In the genomic region with DNA sequence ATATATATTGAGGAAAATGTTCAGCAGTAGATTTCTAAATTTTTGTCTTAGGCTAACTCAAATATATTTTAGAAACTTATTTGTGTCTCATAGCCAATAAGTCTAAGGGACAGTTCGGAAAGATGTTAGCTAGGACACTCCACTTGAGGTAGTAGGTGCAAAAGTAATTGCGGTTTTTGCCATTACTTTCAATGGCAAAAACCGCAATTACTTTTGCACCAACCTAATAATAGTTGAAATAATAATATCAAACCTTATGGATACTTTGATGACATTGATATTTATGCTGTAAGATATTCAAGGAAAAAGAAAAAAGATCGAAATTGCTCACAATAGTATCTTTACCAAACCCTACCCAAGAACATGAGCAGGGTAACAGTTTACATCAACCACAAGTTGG, we compare ENCODE assay signal across 24 cellular contexts.
"Had no signal": no experiment of that assay in that cellular context is flagged by ENCODE, and none has a peak within 500 bp of the region (broad histone marks: within the 10 kb centered on the region; RNA-seq: fewer than 3 reads in every experiment).

No MANE protein-coding gene starts in this region.

- H3K27ac ChIP-seq: coronary artery, dorsolateral prefrontal cortex, esophagus muscularis mucosa, foreskin keratinocyte, gastroesophageal sphincter, heart left ventricle, hepatocyte, left lung, lower lobe of right lung had no signal

- FAIRE-seq: colon, endothelial cell of umbilical vein, frontal cortex, kidney had no signal

- H3K36me3 ChIP-seq: esophagus muscularis mucosa, gastroesophageal sphincter, heart left ventricle, left lung, lower lobe of right lung had no signal

- H3K4me1 ChIP-seq: esophagus muscularis mucosa, foreskin keratinocyte, gastroesophageal sphincter, heart left ventricle, left lung, lower lobe of right lung had no signal

- H3K4me2 ChIP-seq: hepatocyte had no signal

- H3K9me3 ChIP-seq: esophagus muscularis mucosa, gastroesophageal sphincter, heart left ventricle, left lung, lower lobe of right lung, mucosa of descending colon had no signal

- H2AFZ ChIP-seq: hepatocyte had no signal

- H3K4me3 ChIP-seq: coronary artery, dorsolateral prefrontal cortex, esophagus muscularis mucosa, gastroesophageal sphincter, heart left ventricle, hepatocyte, left lung, lower lobe of right lung, mucosa of descending colon had no signal

- H3K27me3 ChIP-seq: dorsolateral prefrontal cortex, esophagus muscularis mucosa, foreskin keratinocyte, gastroesophageal sphincter, heart left ventricle, hepatocyte, left lung had no signal

- DNase-seq: dermis blood vessel endothelial cell; dorsolateral prefrontal cortex; effector CD4-positive, alpha-beta T cell; effector memory CD4-positive, alpha-beta T cell; foreskin keratinocyte; heart left ventricle; hypothalamus; immature natural killer cell; islet precursor cell; kidney; kidney glomerular epithelial cell; left lung; left ventricle myocardium superior; lower lobe of right lung; mesenchymal stem cell; mucosa of descending colon; naive B cell had no signal

- ATAC-seq: foreskin keratinocyte, gastroesophageal sphincter, heart left ventricle, left lung, left ventricle myocardium superior, lower lobe of right lung, mucosa of descending colon had no signal

- H3K79me2 ChIP-seq: hepatocyte had no signal
